ENCODE assay signal across 8 cellular contexts in genomic region chr18:32501242-32501641, GRCh38. TPM values are rescaled to one million over a fixed set of nuclear protein-coding genes. Genes with fewer than 3 reads are reported as not detected.
DNase-seq lines count a peak whose midpoint lies in the region; ATAC-seq, FAIRE-seq and TF ChIP-seq lines count a peak whose summit lies in the region.
"Not testable (repeated sequence)": the region's sequence is repeated elsewhere in the genome, so short reads cannot be mapped to it uniquely, and the experiment has no call there.
"Had no signal": no experiment of that assay in that cellular context is flagged by ENCODE, and none has a peak within 500 bp of the region (broad histone marks: within the 10 kb centered on the region; RNA-seq: fewer than 3 reads in every experiment).

No MANE protein-coding gene starts in this region.

- not testable (repeated sequence) for H3K36me3 ChIP-seq in GM23338 (ENCODE audit: insufficient read depth); kidney (ENCODE audit: control insufficient read depth in 1 of 2, insufficient read depth in 2 of 2, low read length in 2 of 2)

- H3K4me3 ChIP-seq in A549; GM23338; epithelial cell of esophagus (ENCODE audit: low read length); kidney (ENCODE audit: low read length in 2 of 2): not testable (repeated sequence)

- H3K27me3 ChIP-seq in GM23338 (ENCODE audit: insufficient read depth): not testable (repeated sequence)

- CTCF ChIA-PET in A549 (lab: Yijun Ruan, JAX): interaction anchor here (1.0 kb wide), 1 partner anchor 230 kb away, joined by 3 read pairs; no protein-coding TSS in a partner anchor
- CTCF ChIA-PET in RWPE1 (lab: Yijun Ruan, JAX): not testable (repeated sequence)
- CTCF ChIA-PET in MCF 10A (lab: Yijun Ruan, JAX): interaction anchor here (0.7 kb wide), 1 partner anchor 343 kb away, joined by 5 read pairs; no protein-coding TSS in a partner anchor

- H3K9me2 ChIP-seq in GM23338 (ENCODE audit: insufficient read depth): not testable (repeated sequence)

- not testable (repeated sequence) for ATAC-seq in A549, GM23338

- not testable (repeated sequence) for TF ChIP-seq CTCF in A549 (IDR thresholded peaks at IDR 0.05); GM23338 (conservative IDR thresholded peaks at IDR 0.05; ENCODE audit: low read depth in 2 of 2); RWPE1 (conservative IDR thresholded peaks at IDR 0.05; ENCODE audit: low read depth); MCF 10A (IDR thresholded peaks at IDR 0.05; ENCODE audit: unreplicated experiment); epithelial cell of esophagus (IDR thresholded peaks at IDR 0.05; ENCODE audit: insufficient read depth, low read depth, low read length, missing control alignments); kidney (IDR thresholded peaks at IDR 0.05; ENCODE audit: borderline replicate concordance, extremely low read depth, insufficient read depth)

- not testable (repeated sequence) for H3K4me1 ChIP-seq in A549; GM23338 (ENCODE audit: insufficient read depth); kidney (ENCODE audit: control insufficient read depth in 1 of 2, insufficient read depth in 1 of 2, low read depth in 1 of 2, low read length in 2 of 2)

- not testable (repeated sequence) for H3F3A ChIP-seq in GM23338 (replicated peaks; ENCODE audit: low read depth)

- H3K36me3 Mint-ChIP-seq in GM23338 (ENCODE audit: low read depth); MCF 10A (ENCODE audit: insufficient read depth, unreplicated experiment): not testable (repeated sequence)

- not testable (repeated sequence) for H3K4me1 Mint-ChIP-seq in GM23338; MCF 10A (ENCODE audit: insufficient read depth, unreplicated experiment)

- not testable (repeated sequence) for TF ChIP-seq POLR2A in A549 (IDR thresholded peaks at IDR 0.05; ENCODE audit: low read length)

- H3K9me3 Mint-ChIP-seq in GM23338: peaks cover 13% of the 10 kb centered on the region
- not testable (repeated sequence) for H3K9me3 Mint-ChIP-seq in MCF 10A (ENCODE audit: unreplicated experiment)

- not testable (repeated sequence) for FAIRE-seq in A549 (lab: Jason Lieb, UNC); kidney (lab: Jason Lieb, UNC)

- not testable (repeated sequence) for H4K20me1 ChIP-seq in GM23338 (replicated peaks; ENCODE audit: insufficient read depth)

- no CpG with 5 or more reads among the region's 2 CpGs for WGBS in A549 (ENCODE audit: missing lambda C conversion rate)

- not testable (repeated sequence) for H3K27me3 Mint-ChIP-seq in GM23338 (ENCODE audit: insufficient read depth, low read depth, poor library complexity); MCF 10A (ENCODE audit: insufficient read depth, unreplicated experiment)

- H3K4me3 Mint-ChIP-seq in GM23338; MCF 10A (ENCODE audit: unreplicated experiment): not testable (repeated sequence)

- not testable (repeated sequence) for BruUV-seq in MCF 10A (replicated peaks; lab: Mats Ljungman, UMichigan)

- not testable (repeated sequence) for H3K9me3 ChIP-seq in A549; kidney (ENCODE audit: control insufficient read depth in 1 of 2, low read length in 2 of 2)

- H3K27ac ChIP-seq in A549: peak overlapping the region; percentile 24 to 60; a peak in 2 of 6 replicates
- H3K27ac ChIP-seq in GM23338 (ENCODE audit: low read depth); kidney (ENCODE audit: low read depth in 2 of 2, low read length in 2 of 2): not testable (repeated sequence)
- H3K27ac ChIP-seq in RWPE1: peak overlapping the region; percentile 37

- TF ChIP-seq EP300 in A549 (IDR thresholded peaks at IDR 0.05): not testable (repeated sequence)

- TF ChIP-seq RAD21 in A549 (conservative IDR thresholded peaks at IDR 0.05 in 1 of 2, IDR thresholded peaks at IDR 0.05 in 1 of 2): not testable (repeated sequence)

- not testable (repeated sequence) for H3K4me2 ChIP-seq in A549, GM23338

- H3K9ac ChIP-seq in kidney (ENCODE audit: low read length in 2 of 2): not testable (repeated sequence)

- peak overlapping the region; percentile 83; the same call in 1 of the 2 replicates for H3K27ac Mint-ChIP-seq in GM23338
- peak overlapping the region; percentile 59 for H3K27ac Mint-ChIP-seq in MCF 10A (ENCODE audit: low read depth, unreplicated experiment)

- POLR2A ChIA-PET in A549 (lab: Yijun Ruan, JAX); RWPE1 (lab: Yijun Ruan, JAX; ENCODE audit: low non-redundant PET): not testable (repeated sequence)
- POLR2A ChIA-PET in MCF 10A (lab: Yijun Ruan, JAX): interaction anchor here (0.6 kb wide), 1 partner anchor 30 kb away, joined by 3 read pairs; the partner anchor contains the start of gene GAREM1

- peak in 1 of 2 experiments; percentile 9 for DNase-seq in A549 (ENCODE audit: low read depth in 1 of 2, low spot score in 1 of 2)
- not testable (repeated sequence) for DNase-seq in GM23338 (ENCODE audit: low spot score); RWPE1 (ENCODE audit: low spot score)
- DNase-seq in MCF 10A (ENCODE audit: unreplicated experiment): peak; percentile 5
- DNase-seq in epithelial cell of esophagus (ENCODE audit: low read depth): peak; percentile 34
- DNase-seq in kidney: peak; percentile 43
- DNase-seq in renal cortical epithelial cell (ENCODE audit: low read depth): peak; percentile 18

- peak overlapping the region; percentile 18; the same call in 1 of the 2 replicates for H2AFZ ChIP-seq in GM23338

- H3K79me2 ChIP-seq in GM23338 (replicated peaks; ENCODE audit: insufficient read depth): not testable (repeated sequence)

- intact Hi-C loops in MCF 10A (cut with micrococcal nuclease); kidney (cut with DNase I): not testable (repeated sequence)

TF ChIP-seq in A549, 52 proteins besides CTCF, POLR2A, EP300 and RAD21:
- TF ChIP-seq MAFK (IDR thresholded peaks at IDR 0.05; ENCODE audit: partially characterized antibody): peak; percentile 25

RNA-seq across cellular contexts. Expression of gene GAREM1, which starts 30.6 kb away (rescaled TPM):
- polyA plus RNA-seq in A549 (2011; rRNA removed) (5.0 and 6.5 TPM in 2 replicates), A549 (2017; fragmentation: RNase III; extraction: RNeasy Plus Mini Kit Qiagen cat#74134 plus additional on column Dnase treatment) (1.0 to 1.3 TPM (median 1.3 TPM) in 3 replicates), GM23338 (2016; fragmentation: Nextera tagmentation; extraction: Ambion mirVana) (2.4 and 2.7 TPM in 2 replicates), kidney (ENCODE audit: insufficient read depth, low read depth, low replicate concordance) (7.0 TPM)
- polyA plus RNA-seq in A549 (2012; cell fraction: cytosol; rRNA removed): 1.2 and 1.8 TPM in 2 replicates
- 1.2 and 1.3 TPM in 2 replicates for polyA plus RNA-seq in A549 (2012; cell fraction: nucleus; rRNA removed)
- 8.7 and 11.9 TPM in 2 replicates for polyA minus RNA-seq in A549 (2011; rRNA and poly(A)+ RNA removed)
- total RNA-seq in GM23338 (2014; rRNA removed; shearing (Covaris generic)): 5.6 and 6.0 TPM in 2 replicates
- total RNA-seq in MCF 10A (2022) (21.4 and 24.0 TPM in 2 replicates), kidney (47.0 TPM), renal cortical epithelial cell (3.6 and 40.3 TPM in 2 replicates)
- polyA plus RNA-seq: CD14-positive monocyte had no signal
